1 cellular context compared by ENCODE assay signal in the genomic region with DNA sequence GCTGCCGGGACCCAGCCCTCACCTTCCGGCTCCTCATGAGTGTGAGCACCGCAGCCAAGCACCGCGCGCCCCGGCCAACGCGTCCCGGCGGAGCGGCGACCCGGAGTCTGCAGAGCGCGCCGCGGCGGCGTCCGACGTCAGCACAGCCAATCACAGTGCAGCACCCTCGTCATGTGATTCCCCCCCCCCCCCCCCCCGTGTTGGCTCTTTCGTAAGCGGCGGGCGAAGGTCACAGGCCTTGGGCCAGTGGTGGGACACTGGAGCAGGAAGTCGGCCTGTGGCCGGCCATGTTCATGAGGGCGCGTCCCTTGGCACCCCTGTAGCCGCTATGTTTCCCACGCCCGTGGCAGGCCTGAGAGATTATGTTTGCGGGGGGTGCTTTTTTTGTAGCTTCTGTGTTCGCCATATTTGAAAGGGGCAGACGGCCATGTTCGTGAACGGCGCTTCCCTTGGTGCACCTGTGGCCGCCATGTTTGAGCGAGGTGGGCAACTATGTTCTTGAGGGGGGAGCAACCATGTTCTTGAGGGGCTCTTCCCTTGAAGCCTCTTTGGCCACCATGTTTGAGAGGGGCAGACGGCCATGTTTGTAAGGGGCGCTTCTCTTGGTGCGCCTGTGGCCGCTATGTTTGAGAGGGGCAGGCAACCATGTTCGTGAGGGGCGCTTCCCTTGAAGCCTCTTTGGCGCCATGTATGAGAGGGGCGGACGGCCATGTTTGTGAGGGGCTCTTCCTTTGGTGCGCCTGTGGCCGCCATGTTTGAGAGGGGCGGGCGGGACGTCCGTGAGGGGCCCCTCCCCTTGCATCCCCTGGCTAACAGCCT.
TF ChIP-seq lines count a peak whose summit lies in the region.

A gene (minus strand): TSS at position 123 of the 819 bp plus-strand sequence. CDS start 86 bp downstream, at position 37.

TF ChIP-seq in HepG2, 621 proteins besides CTCF, POLR2A, EP300 and RAD21 (continued from another document and continues in another):
- TF ChIP-seq ZNF619 (CRISPR knock-in tag; IDR thresholded peaks at IDR 0.05) (0 out of 2 replicates have a peak, but pooled peaks have one; percentile 45), ZNF780A (CRISPR knock-in tag; IDR thresholded peaks at IDR 0.05) (no peak), ZNF768 (CRISPR knock-in tag; IDR thresholded peaks at IDR 0.05) (0 out of 2 replicates have a peak, but pooled peaks have one; percentile 2), U2AF1 (optimal IDR thresholded peaks at IDR 0.05; ENCODE audit: low read depth, low read length) (peak; percentile 77), CBFB (CRISPR knock-in tag; IDR thresholded peaks at IDR 0.05) (no peak; the same call in none of the 2 replicates), NCOA2 (CRISPR knock-in tag; IDR thresholded peaks at IDR 0.05) (no peak; the same call in 1 of the 2 replicates), NFKB2 (CRISPR knock-in tag; IDR thresholded peaks at IDR 0.05; ENCODE audit: borderline replicate concordance) (0 out of 2 replicates have a peak, but pooled peaks have one; percentile 2), PITX1 (CRISPR knock-in tag; IDR thresholded peaks at IDR 0.05) (0 out of 2 replicates have a peak, but pooled peaks have one; percentile 21), ZNF34 (CRISPR knock-in tag; IDR thresholded peaks at IDR 0.05; ENCODE audit: borderline replicate concordance) (peak; percentile 73; the same call in 1 of the 2 replicates), ZNF605 (CRISPR knock-in tag; IDR thresholded peaks at IDR 0.05) (0 out of 2 replicates have a peak, but pooled peaks have one; percentile 8), U2AF2 (IDR thresholded peaks at IDR 0.05; ENCODE audit: low read depth, low read length) (0 out of 2 replicates have a peak, but pooled peaks have one; percentile 50), ZNF256 (CRISPR knock-in tag; conservative IDR thresholded peaks at IDR 0.05) (no peak), PPARG (CRISPR knock-in tag; conservative IDR thresholded peaks at IDR 0.05) (no peak), ZNF775 (CRISPR knock-in tag; IDR thresholded peaks at IDR 0.05; ENCODE audit: borderline replicate concordance) (no peak), KLF6 (CRISPR knock-in tag; IDR thresholded peaks at IDR 0.05) (peak; percentile 74; the same call in 1 of the 2 replicates), RORA (CRISPR knock-in tag; IDR thresholded peaks at IDR 0.05) (0 out of 2 replicates have a peak, but pooled peaks have one; percentile 45), BRD4 (CRISPR knock-in tag; IDR thresholded peaks at IDR 0.05) (peak; percentile 78), SALL2 (CRISPR knock-in tag; IDR thresholded peaks at IDR 0.05) (peak; percentile 24; the same call in 1 of the 2 replicates), SNAI1 (CRISPR knock-in tag; IDR thresholded peaks at IDR 0.05; ENCODE audit: borderline replicate concordance) (no peak), TARDBP (CRISPR knock-in tag; IDR thresholded peaks at IDR 0.05) (peak; percentile 87), REXO4 (CRISPR knock-in tag; IDR thresholded peaks at IDR 0.05; ENCODE audit: borderline replicate concordance) (no peak)
- TF ChIP-seq, protein P1, sequence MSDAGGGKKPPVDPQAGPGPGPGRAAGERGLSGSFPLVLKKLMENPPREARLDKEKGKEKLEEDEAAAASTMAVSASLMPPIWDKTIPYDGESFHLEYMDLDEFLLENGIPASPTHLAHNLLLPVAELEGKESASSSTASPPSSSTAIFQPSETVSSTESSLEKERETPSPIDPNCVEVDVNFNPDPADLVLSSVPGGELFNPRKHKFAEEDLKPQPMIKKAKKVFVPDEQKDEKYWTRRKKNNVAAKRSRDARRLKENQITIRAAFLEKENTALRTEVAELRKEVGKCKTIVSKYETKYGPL (CRISPR knock-in tag; IDR thresholded peaks at IDR 0.05): peak; percentile 39; the same call in 1 of the 2 replicates
- TF ChIP-seq, protein P2, sequence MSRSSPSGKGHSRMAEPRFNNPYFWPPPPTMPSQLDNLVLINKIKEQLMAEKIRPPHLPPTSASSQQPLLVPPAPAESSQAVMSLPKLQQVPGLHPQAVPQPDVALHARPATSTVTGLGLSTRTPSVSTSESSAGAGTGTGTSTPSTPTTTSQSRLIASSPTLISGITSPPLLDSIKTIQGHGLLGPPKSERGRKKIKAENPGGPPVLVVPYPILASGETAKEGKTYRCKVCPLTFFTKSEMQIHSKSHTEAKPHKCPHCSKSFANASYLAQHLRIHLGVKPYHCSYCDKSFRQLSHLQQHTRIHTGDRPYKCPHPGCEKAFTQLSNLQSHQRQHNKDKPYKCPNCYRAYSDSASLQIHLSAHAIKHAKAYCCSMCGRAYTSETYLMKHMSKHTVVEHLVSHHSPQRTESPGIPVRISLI (CRISPR knock-in tag; IDR thresholded peaks at IDR 0.05; ENCODE audit: borderline replicate concordance): peak; percentile 57; the same call in 1 of the 2 replicates
- TF ChIP-seq, protein P3, sequence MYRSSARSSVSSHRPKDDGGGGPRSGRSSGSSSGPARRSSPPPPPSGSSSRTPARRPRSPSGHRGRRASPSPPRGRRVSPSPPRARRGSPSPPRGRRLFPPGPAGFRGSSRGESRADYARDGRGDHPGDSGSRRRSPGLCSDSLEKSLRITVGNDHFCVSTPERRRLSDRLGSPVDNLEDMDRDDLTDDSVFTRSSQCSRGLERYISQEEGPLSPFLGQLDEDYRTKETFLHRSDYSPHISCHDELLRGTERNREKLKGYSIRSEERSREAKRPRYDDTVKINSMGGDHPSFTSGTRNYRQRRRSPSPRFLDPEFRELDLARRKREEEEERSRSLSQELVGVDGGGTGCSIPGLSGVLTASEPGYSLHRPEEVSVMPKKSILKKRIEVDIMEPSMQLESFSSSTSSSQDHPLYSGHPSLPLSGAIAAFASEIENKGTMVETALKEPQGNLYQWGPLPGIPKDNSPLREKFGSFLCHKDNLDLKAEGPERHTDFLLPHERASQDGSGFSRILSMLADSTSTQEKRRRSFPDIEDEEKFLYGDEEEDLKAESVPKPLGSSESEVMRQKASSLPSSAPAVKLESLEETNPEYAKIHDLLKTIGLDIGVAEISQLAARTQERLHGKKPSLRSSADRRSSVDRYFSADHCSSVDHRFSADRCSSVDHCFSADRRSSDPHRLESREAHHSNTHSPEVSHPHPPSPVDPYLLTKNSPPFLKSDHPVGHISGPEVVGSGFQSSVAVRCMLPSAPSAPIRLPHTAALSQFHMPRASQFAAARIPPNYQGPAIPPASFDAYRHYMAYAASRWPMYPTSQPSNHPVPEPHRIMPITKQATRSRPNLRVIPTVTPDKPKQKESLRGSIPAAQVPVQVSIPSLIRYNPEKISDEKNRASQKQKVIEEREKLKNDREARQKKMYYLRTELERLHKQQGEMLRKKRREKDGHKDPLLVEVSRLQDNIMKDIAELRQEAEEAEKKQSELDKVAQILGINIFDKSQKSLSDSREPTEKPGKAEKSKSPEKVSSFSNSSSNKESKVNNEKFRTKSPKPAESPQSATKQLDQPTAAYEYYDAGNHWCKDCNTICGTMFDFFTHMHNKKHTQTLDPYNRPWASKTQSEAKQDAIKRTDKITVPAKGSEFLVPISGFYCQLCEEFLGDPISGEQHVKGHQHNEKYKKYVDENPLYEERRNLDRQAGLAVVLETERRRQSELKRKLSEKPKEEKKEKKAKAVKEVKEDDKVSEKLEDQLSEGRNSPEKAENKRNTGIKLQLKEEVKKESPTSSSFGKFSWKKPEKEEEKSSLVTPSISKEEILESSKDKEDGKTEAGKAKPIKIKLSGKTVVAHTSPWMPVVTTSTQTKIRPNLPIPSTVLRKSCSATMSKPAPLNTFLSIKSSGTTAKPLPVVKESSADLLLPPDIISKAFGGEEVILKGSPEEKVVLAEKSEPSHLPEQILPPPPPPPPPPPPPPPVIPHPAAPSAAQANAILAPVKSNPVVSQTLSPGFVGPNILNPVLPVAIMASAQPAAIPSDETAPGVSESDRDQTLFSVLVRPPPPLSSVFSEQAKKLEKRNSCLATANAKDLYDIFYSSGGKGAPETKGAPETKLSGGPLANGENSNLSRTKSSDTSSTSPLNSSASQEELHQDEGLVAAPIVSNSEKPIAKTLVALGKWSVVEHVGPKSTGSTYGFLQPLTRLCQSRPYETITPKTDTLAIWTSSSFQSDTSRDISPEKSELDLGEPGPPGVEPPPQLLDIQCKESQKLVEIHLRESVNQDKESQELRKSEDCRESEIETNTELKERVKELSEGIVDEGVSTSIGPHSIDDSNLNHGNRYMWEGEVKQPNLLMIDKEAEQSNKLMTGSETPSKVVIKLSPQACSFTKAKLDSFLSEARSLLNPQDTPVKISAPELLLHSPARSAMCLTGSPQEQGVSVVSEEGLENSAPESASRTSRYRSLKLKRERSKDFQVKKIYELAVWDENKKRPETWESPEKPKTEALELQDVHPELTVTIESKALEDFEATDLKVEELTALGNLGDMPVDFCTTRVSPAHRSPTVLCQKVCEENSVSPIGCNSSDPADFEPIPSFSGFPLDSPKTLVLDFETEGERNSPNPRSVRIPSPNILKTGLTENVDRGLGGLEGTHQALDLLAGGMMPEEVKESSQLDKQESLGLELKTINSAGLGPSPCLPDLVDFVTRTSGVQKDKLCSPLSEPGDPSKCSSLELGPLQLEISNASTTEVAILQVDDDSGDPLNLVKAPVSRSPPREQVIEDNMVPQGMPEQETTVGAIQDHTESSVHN (CRISPR knock-in tag; IDR thresholded peaks at IDR 0.05): no peak; the same call in 1 of the 2 replicates
- TF ChIP-seq, protein P4, sequence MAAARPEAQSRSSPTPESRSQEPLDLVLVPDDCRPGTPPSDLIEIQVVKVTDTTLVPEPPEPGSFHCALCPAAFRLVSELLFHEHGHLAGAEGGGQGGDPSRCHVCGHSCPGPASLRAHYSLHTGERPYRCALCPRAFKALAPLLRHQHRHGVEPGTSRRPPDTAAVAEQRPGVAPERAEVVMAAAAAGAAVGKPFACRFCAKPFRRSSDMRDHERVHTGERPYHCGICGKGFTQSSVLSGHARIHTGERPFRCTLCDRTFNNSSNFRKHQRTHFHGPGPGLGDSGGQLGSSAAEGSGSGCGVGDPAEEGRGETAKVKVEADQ (CRISPR knock-in tag; IDR thresholded peaks at IDR 0.05; ENCODE audit: borderline replicate concordance): 0 out of 2 replicates have a peak, but pooled peaks have one; percentile 25
- TF ChIP-seq, protein P5, sequence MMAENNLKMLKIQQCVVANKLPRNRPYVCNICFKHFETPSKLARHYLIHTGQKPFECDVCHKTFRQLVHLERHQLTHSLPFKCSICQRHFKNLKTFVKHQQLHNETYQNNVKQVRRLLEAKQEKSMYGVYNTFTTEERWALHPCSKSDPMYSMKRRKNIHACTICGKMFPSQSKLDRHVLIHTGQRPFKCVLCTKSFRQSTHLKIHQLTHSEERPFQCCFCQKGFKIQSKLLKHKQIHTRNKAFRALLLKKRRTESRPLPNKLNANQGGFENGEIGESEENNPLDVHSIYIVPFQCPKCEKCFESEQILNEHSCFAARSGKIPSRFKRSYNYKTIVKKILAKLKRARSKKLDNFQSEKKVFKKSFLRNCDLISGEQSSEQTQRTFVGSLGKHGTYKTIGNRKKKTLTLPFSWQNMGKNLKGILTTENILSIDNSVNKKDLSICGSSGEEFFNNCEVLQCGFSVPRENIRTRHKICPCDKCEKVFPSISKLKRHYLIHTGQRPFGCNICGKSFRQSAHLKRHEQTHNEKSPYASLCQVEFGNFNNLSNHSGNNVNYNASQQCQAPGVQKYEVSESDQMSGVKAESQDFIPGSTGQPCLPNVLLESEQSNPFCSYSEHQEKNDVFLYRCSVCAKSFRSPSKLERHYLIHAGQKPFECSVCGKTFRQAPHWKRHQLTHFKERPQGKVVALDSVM (CRISPR knock-in tag; IDR thresholded peaks at IDR 0.05): peak; percentile 10; the same call in 1 of the 2 replicates
- TF ChIP-seq, protein P6, sequence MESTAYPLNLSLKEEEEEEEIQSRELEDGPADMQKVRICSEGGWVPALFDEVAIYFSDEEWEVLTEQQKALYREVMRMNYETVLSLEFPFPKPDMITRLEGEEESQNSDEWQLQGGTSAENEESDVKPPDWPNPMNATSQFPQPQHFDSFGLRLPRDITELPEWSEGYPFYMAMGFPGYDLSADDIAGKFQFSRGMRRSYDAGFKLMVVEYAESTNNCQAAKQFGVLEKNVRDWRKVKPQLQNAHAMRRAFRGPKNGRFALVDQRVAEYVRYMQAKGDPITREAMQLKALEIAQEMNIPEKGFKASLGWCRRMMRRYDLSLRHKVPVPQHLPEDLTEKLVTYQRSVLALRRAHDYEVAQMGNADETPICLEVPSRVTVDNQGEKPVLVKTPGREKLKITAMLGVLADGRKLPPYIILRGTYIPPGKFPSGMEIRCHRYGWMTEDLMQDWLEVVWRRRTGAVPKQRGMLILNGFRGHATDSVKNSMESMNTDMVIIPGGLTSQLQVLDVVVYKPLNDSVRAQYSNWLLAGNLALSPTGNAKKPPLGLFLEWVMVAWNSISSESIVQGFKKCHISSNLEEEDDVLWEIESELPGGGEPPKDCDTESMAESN (CRISPR knock-in tag; conservative IDR thresholded peaks at IDR 0.05): peak; percentile 75; the same call in 1 of the 2 replicates
- TF ChIP-seq, protein P7, sequence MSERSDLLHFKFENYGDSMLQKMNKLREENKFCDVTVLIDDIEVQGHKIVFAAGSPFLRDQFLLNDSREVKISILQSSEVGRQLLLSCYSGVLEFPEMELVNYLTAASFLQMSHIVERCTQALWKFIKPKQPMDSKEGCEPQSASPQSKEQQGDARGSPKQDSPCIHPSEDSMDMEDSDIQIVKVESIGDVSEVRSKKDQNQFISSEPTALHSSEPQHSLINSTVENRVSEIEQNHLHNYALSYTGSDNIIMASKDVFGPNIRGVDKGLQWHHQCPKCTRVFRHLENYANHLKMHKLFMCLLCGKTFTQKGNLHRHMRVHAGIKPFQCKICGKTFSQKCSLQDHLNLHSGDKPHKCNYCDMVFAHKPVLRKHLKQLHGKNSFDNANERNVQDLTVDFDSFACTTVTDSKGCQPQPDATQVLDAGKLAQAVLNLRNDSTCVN (CRISPR knock-in tag; IDR thresholded peaks at IDR 0.05; ENCODE audit: borderline replicate concordance): 0 out of 2 replicates have a peak, but pooled peaks have one; percentile 5
- TF ChIP-seq, protein P8, sequence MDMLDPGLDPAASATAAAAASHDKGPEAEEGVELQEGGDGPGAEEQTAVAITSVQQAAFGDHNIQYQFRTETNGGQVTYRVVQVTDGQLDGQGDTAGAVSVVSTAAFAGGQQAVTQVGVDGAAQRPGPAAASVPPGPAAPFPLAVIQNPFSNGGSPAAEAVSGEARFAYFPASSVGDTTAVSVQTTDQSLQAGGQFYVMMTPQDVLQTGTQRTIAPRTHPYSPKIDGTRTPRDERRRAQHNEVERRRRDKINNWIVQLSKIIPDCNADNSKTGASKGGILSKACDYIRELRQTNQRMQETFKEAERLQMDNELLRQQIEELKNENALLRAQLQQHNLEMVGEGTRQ (IDR thresholded peaks at IDR 0.05; ENCODE audit: low read depth, low read length): peak; percentile 32; the same call in 1 of the 2 replicates
- TF ChIP-seq, protein P8 (CRISPR knock-in tag; IDR thresholded peaks at IDR 0.05; ENCODE audit: borderline replicate concordance): peak; percentile 92; the same call in 1 of the 2 replicates
